In genomic region chr2:15159751-15160177, GRCh38 we compare ENCODE assay signal across 8 cellular contexts.
DNase-seq lines count a peak whose midpoint lies in the region; ATAC-seq, FAIRE-seq and TF ChIP-seq lines count a peak whose summit lies in the region.

No MANE protein-coding gene starts in this region.

- peak; percentile 29 for DNase-seq in activated naive CD4-positive, alpha-beta T cell treated with anti-CD3 and anti-CD28 coated beads, Interleukin-2, amount 10 ng/mL, durations not matched to agents 7 days and 5 days
- DNase-seq in activated naive CD4-positive, alpha-beta T cell treated with anti-CD3 and anti-CD28 coated beads, Interleukin-2, amount 50 U/mL, for 16 hours: no peak
- DNase-seq in M059J (ENCODE audit: low read depth): peak; percentile 49
- peak in 1 of 2 donors; percentile 32 for DNase-seq in frontal cortex (ENCODE audit: low spot score in 2 of 2)
- no peak for DNase-seq in activated effector memory CD4-positive, alpha-beta T cell treated with anti-CD3 and anti-CD28 coated beads, Interleukin-2, amount 50 U/mL, for 16 hours
- DNase-seq in urothelium cell line (ENCODE audit: low spot score): no peak

- H3K36me3 ChIP-seq in thymus (ENCODE audit: control insufficient read depth, insufficient read depth): no peaks in the 10 kb centered on the region

- WGBS in thymus: 39% methylated on average over 3 of the region's 3 CpGs

- FAIRE-seq in frontal cortex (lab: Jason Lieb, UNC): peak; percentile 34
- FAIRE-seq in urothelium cell line (lab: Jason Lieb, UNC): no peak

- peak; percentile 77 for ATAC-seq in SK-N-SH treated with all-trans-retinoic acid at 6 μM for 48 hours

- no peaks in the 10 kb centered on the region for H3K27me3 ChIP-seq in thymus (ENCODE audit: control insufficient read depth, insufficient read depth)

- no peak overlapping the region for H3K27ac Mint-ChIP-seq in activated naive CD4-positive, alpha-beta T cell treated with anti-CD3 and anti-CD28 coated beads, Interleukin-2, amount 10 ng/mL, durations not matched to agents 7 days and 5 days

- peaks cover 10% of the 10 kb centered on the region for H3K4me1 Mint-ChIP-seq in activated naive CD4-positive, alpha-beta T cell treated with anti-CD3 and anti-CD28 coated beads, Interleukin-2, amount 10 ng/mL, durations not matched to agents 7 days and 5 days

- no peaks in the 10 kb centered on the region for H3K9me3 ChIP-seq in thymus (ENCODE audit: control insufficient read depth)

- peaks cover 10% of the 10 kb centered on the region for H3K27me3 Mint-ChIP-seq in activated naive CD4-positive, alpha-beta T cell treated with anti-CD3 and anti-CD28 coated beads, Interleukin-2, amount 10 ng/mL, durations not matched to agents 7 days and 5 days

- H3K4me3 ChIP-seq in thymus (ENCODE audit: low read length): no peak overlapping the region

- CTCF ChIA-PET in activated naive CD4-positive, alpha-beta T cell treated with anti-CD3 and anti-CD28 coated beads, Interleukin-2, amount 10 ng/mL, durations not matched to agents 7 days and 5 days (lab: Charles Lee): interaction anchor here (0.7 to 1.5 kb wide), 6 partner anchors 15 to 258 kb away, joined by 3 to 4 read pairs (median 3); no protein-coding TSS in a partner anchor

- H3K36me3 Mint-ChIP-seq in activated naive CD4-positive, alpha-beta T cell treated with anti-CD3 and anti-CD28 coated beads, Interleukin-2, amount 10 ng/mL, durations not matched to agents 7 days and 5 days: no peaks in the 10 kb centered on the region

- peaks cover 2% of the 10 kb centered on the region for H3K4me1 ChIP-seq in thymus (ENCODE audit: control insufficient read depth, insufficient read depth, low read length)

- H3K27ac ChIP-seq in thymus (ENCODE audit: low read depth): peak overlapping the region; percentile 21

- H3K4me3 Mint-ChIP-seq in activated naive CD4-positive, alpha-beta T cell treated with anti-CD3 and anti-CD28 coated beads, Interleukin-2, amount 10 ng/mL, durations not matched to agents 7 days and 5 days: no peak overlapping the region

- no peaks in the 10 kb centered on the region for H3K9me3 Mint-ChIP-seq in activated naive CD4-positive, alpha-beta T cell treated with anti-CD3 and anti-CD28 coated beads, Interleukin-2, amount 10 ng/mL, durations not matched to agents 7 days and 5 days

TF ChIP-seq in SK-N-SH treated with all-trans-retinoic acid at 6 μM for 48 hours, 23 proteins besides CTCF, POLR2A, EP300 and RAD21:
- TF ChIP-seq ISL1 (CRISPR knock-in tag; IDR thresholded peaks at IDR 0.05) (no peak), TCF4 (CRISPR knock-in tag; IDR thresholded peaks at IDR 0.05; ENCODE audit: borderline replicate concordance) (no peak), OSR1 (CRISPR knock-in tag; IDR thresholded peaks at IDR 0.05) (no peak), BACH2 (CRISPR knock-in tag; IDR thresholded peaks at IDR 0.05; ENCODE audit: borderline replicate concordance) (no peak), ZFP3 (CRISPR knock-in tag; IDR thresholded peaks at IDR 0.05) (no peak), ARNTL (CRISPR knock-in tag; IDR thresholded peaks at IDR 0.05; ENCODE audit: borderline replicate concordance, low read depth) (no peak), TOX (CRISPR knock-in tag; IDR thresholded peaks at IDR 0.05; ENCODE audit: borderline replicate concordance) (no peak)
- TF ChIP-seq, protein P1, sequence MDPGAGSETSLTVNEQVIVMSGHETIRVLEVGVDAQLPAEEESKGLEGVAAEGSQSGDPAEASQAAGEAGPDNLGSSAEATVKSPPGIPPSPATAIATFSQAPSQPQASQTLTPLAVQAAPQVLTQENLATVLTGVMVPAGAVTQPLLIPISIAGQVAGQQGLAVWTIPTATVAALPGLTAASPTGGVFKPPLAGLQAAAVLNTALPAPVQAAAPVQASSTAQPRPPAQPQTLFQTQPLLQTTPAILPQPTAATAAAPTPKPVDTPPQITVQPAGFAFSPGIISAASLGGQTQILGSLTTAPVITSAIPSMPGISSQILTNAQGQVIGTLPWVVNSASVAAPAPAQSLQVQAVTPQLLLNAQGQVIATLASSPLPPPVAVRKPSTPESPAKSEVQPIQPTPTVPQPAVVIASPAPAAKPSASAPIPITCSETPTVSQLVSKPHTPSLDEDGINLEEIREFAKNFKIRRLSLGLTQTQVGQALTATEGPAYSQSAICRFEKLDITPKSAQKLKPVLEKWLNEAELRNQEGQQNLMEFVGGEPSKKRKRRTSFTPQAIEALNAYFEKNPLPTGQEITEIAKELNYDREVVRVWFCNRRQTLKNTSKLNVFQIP (CRISPR knock-in tag; IDR thresholded peaks at IDR 0.05; ENCODE audit: borderline replicate concordance, low read depth): no peak
- TF ChIP-seq, protein P2, sequence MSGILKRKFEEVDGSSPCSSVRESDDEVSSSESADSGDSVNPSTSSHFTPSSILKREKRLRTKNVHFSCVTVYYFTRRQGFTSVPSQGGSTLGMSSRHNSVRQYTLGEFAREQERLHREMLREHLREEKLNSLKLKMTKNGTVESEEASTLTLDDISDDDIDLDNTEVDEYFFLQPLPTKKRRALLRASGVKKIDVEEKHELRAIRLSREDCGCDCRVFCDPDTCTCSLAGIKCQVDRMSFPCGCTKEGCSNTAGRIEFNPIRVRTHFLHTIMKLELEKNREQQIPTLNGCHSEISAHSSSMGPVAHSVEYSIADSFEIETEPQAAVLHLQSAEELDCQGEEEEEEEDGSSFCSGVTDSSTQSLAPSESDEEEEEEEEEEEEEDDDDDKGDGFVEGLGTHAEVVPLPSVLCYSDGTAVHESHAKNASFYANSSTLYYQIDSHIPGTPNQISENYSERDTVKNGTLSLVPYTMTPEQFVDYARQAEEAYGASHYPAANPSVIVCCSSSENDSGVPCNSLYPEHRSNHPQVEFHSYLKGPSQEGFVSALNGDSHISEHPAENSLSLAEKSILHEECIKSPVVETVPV (CRISPR knock-in tag; IDR thresholded peaks at IDR 0.05): no peak

Comparison
In these comparisons a context has a peak if more than half of its experiments do, and no peak if none do; other contexts are left out.
1. DNase-seq: peak in activated naive CD4-positive, alpha-beta T cell treated with anti-CD3 and anti-CD28 coated beads, Interleukin-2, amount 10 ng/mL, durations not matched to agents 7 days and 5 days (single experiment) and M059J (single experiment); none in activated naive CD4-positive, alpha-beta T cell treated with anti-CD3 and anti-CD28 coated beads, Interleukin-2, amount 50 U/mL, for 16 hours (single experiment), activated effector memory CD4-positive, alpha-beta T cell treated with anti-CD3 and anti-CD28 coated beads, Interleukin-2, amount 50 U/mL, for 16 hours (single experiment) and urothelium cell line (single experiment).